Comparison of ENCODE assay signal across 1 cellular context in genomic region chr16:21300309-21301167, GRCh38.
TF ChIP-seq lines count a peak whose summit lies in the region.

No MANE protein-coding gene starts in this region.

TF ChIP-seq in HepG2, 621 proteins besides CTCF, POLR2A, EP300 and RAD21 (continued from another document and continues in another):
- TF ChIP-seq, protein P1, sequence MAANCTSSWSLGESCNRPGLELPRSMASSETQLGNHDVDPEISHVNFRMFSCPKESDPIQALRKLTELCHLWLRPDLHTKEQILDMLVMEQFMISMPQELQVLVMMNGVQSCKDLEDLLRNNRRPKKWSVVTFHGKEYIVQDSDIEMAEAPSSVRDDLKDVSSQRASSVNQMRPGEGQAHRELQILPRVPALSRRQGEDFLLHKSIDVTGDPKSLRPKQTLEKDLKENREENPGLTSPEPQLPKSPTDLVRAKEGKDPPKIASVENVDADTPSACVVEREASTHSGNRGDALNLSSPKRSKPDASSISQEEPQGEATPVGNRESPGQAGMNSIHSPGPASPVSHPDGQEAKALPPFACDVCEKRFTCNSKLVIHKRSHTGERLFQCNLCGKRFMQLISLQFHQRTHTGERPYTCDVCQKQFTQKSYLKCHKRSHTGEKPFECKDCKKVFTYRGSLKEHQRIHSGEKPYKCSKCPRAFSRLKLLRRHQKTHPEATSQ (CRISPR knock-in tag; IDR thresholded peaks at IDR 0.05; ENCODE audit: borderline replicate concordance): no peak; the same call in 1 of the 2 replicates
- TF ChIP-seq, protein P2, sequence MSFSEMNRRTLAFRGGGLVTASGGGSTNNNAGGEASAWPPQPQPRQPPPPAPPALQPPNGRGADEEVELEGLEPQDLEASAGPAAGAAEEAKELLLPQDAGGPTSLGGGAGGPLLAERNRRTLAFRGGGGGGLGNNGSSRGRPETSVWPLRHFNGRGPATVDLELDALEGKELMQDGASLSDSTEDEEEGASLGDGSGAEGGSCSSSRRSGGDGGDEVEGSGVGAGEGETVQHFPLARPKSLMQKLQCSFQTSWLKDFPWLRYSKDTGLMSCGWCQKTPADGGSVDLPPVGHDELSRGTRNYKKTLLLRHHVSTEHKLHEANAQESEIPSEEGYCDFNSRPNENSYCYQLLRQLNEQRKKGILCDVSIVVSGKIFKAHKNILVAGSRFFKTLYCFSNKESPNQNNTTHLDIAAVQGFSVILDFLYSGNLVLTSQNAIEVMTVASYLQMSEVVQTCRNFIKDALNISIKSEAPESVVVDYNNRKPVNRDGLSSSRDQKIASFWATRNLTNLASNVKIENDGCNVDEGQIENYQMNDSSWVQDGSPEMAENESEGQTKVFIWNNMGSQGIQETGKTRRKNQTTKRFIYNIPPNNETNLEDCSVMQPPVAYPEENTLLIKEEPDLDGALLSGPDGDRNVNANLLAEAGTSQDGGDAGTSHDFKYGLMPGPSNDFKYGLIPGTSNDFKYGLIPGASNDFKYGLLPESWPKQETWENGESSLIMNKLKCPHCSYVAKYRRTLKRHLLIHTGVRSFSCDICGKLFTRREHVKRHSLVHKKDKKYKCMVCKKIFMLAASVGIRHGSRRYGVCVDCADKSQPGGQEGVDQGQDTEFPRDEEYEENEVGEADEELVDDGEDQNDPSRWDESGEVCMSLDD (CRISPR knock-in tag; IDR thresholded peaks at IDR 0.05; ENCODE audit: borderline replicate concordance): no peak
- no peak for TF ChIP-seq ZSCAN12 (CRISPR knock-in tag; IDR thresholded peaks at IDR 0.05)
- peak; percentile 75 for TF ChIP-seq ATF1 (CRISPR knock-in tag; IDR thresholded peaks at IDR 0.05)
- peak; percentile 27; the same call in 1 of the 2 replicates for TF ChIP-seq ZBTB34 (CRISPR knock-in tag; IDR thresholded peaks at IDR 0.05)
- no peak; the same call in 1 of the 2 replicates for TF ChIP-seq ISX (CRISPR knock-in tag; conservative IDR thresholded peaks at IDR 0.05)
- TF ChIP-seq, protein P3, sequence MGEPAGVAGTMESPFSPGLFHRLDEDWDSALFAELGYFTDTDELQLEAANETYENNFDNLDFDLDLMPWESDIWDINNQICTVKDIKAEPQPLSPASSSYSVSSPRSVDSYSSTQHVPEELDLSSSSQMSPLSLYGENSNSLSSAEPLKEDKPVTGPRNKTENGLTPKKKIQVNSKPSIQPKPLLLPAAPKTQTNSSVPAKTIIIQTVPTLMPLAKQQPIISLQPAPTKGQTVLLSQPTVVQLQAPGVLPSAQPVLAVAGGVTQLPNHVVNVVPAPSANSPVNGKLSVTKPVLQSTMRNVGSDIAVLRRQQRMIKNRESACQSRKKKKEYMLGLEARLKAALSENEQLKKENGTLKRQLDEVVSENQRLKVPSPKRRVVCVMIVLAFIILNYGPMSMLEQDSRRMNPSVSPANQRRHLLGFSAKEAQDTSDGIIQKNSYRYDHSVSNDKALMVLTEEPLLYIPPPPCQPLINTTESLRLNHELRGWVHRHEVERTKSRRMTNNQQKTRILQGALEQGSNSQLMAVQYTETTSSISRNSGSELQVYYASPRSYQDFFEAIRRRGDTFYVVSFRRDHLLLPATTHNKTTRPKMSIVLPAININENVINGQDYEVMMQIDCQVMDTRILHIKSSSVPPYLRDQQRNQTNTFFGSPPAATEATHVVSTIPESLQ (CRISPR knock-in tag; conservative IDR thresholded peaks at IDR 0.05): peak; percentile 91
- TF ChIP-seq ZNF7 (CRISPR knock-in tag; IDR thresholded peaks at IDR 0.05): no peak
- TF ChIP-seq, protein P4, sequence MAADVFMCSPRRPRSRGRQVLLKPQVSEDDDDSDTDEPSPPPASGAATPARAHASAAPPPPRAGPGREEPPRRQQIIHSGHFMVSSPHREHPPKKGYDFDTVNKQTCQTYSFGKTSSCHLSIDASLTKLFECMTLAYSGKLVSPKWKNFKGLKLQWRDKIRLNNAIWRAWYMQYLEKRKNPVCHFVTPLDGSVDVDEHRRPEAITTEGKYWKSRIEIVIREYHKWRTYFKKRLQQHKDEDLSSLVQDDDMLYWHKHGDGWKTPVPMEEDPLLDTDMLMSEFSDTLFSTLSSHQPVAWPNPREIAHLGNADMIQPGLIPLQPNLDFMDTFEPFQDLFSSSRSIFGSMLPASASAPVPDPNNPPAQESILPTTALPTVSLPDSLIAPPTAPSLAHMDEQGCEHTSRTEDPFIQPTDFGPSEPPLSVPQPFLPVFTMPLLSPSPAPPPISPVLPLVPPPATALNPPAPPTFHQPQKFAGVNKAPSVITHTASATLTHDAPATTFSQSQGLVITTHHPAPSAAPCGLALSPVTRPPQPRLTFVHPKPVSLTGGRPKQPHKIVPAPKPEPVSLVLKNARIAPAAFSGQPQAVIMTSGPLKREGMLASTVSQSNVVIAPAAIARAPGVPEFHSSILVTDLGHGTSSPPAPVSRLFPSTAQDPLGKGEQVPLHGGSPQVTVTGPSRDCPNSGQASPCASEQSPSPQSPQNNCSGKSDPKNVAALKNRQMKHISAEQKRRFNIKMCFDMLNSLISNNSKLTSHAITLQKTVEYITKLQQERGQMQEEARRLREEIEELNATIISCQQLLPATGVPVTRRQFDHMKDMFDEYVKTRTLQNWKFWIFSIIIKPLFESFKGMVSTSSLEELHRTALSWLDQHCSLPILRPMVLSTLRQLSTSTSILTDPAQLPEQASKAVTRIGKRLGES (CRISPR knock-in tag; IDR thresholded peaks at IDR 0.05; ENCODE audit: borderline replicate concordance): no peak; the same call in 1 of the 2 replicates
- TF ChIP-seq NAIF1 (CRISPR knock-in tag; IDR thresholded peaks at IDR 0.05; ENCODE audit: borderline replicate concordance): peak; percentile 18; the same call in 1 of the 2 replicates
- no peak for TF ChIP-seq NR2F1 (CRISPR knock-in tag; IDR thresholded peaks at IDR 0.05)
- TF ChIP-seq ZNF136 (CRISPR knock-in tag; IDR thresholded peaks at IDR 0.05; ENCODE audit: low read depth): peak; percentile 56
- no peak for TF ChIP-seq RBFOX2 (IDR thresholded peaks at IDR 0.05; ENCODE audit: low read depth, low read length)
- no peak; the same call in 1 of the 2 replicates for TF ChIP-seq NKX3-1 (CRISPR knock-in tag; IDR thresholded peaks at IDR 0.05)
- TF ChIP-seq CENPT (CRISPR knock-in tag; IDR thresholded peaks at IDR 0.05; ENCODE audit: low read depth): no peak
- TF ChIP-seq, protein P5, sequence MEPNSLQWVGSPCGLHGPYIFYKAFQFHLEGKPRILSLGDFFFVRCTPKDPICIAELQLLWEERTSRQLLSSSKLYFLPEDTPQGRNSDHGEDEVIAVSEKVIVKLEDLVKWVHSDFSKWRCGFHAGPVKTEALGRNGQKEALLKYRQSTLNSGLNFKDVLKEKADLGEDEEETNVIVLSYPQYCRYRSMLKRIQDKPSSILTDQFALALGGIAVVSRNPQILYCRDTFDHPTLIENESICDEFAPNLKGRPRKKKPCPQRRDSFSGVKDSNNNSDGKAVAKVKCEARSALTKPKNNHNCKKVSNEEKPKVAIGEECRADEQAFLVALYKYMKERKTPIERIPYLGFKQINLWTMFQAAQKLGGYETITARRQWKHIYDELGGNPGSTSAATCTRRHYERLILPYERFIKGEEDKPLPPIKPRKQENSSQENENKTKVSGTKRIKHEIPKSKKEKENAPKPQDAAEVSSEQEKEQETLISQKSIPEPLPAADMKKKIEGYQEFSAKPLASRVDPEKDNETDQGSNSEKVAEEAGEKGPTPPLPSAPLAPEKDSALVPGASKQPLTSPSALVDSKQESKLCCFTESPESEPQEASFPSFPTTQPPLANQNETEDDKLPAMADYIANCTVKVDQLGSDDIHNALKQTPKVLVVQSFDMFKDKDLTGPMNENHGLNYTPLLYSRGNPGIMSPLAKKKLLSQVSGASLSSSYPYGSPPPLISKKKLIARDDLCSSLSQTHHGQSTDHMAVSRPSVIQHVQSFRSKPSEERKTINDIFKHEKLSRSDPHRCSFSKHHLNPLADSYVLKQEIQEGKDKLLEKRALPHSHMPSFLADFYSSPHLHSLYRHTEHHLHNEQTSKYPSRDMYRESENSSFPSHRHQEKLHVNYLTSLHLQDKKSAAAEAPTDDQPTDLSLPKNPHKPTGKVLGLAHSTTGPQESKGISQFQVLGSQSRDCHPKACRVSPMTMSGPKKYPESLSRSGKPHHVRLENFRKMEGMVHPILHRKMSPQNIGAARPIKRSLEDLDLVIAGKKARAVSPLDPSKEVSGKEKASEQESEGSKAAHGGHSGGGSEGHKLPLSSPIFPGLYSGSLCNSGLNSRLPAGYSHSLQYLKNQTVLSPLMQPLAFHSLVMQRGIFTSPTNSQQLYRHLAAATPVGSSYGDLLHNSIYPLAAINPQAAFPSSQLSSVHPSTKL (CRISPR knock-in tag; IDR thresholded peaks at IDR 0.05): peak; percentile 87
- TF ChIP-seq CHD4 (IDR thresholded peaks at IDR 0.05; ENCODE audit: borderline replicate concordance, low read length): no peak
- TF ChIP-seq ZNF850 (CRISPR knock-in tag; conservative IDR thresholded peaks at IDR 0.05): no peak
- TF ChIP-seq RARA (CRISPR knock-in tag; IDR thresholded peaks at IDR 0.05): peak; percentile 50; the same call in 1 of the 2 replicates
- TF ChIP-seq ZBTB33 (CRISPR knock-in tag; IDR thresholded peaks at IDR 0.05): peak; percentile 80
- TF ChIP-seq ZNF264 (CRISPR knock-in tag; IDR thresholded peaks at IDR 0.05): no peak
- TF ChIP-seq SETDB1 (CRISPR knock-in tag; IDR thresholded peaks at IDR 0.05; ENCODE audit: borderline replicate concordance): no peak; the same call in 1 of the 2 replicates
- TF ChIP-seq FOXA3 (CRISPR knock-in tag; IDR thresholded peaks at IDR 0.05): peak; percentile 79
- TF ChIP-seq TCF7 (IDR thresholded peaks at IDR 0.05; ENCODE audit: low read depth): no peak
- TF ChIP-seq SNAPC2 (CRISPR knock-in tag; IDR thresholded peaks at IDR 0.05): peak; percentile 73
- TF ChIP-seq HOXA3 (CRISPR knock-in tag; IDR thresholded peaks at IDR 0.05): peak; percentile 80
- TF ChIP-seq SMAD3 (CRISPR knock-in tag; IDR thresholded peaks at IDR 0.05): peak; percentile 97
- TF ChIP-seq ARID2 (CRISPR knock-in tag; IDR thresholded peaks at IDR 0.05; ENCODE audit: borderline replicate concordance): peak; percentile 91; the same call in 1 of the 2 replicates
- no peak for TF ChIP-seq E2F2 (CRISPR knock-in tag; IDR thresholded peaks at IDR 0.05; ENCODE audit: borderline replicate concordance)
- no peak for TF ChIP-seq ZNF3 (CRISPR knock-in tag; IDR thresholded peaks at IDR 0.05)
- TF ChIP-seq HOXA7 (CRISPR knock-in tag; IDR thresholded peaks at IDR 0.05): no peak
- TF ChIP-seq CSRNP2 (CRISPR knock-in tag; conservative IDR thresholded peaks at IDR 0.05; ENCODE audit: low read depth): no peak
- peak; percentile 83; the same call in 1 of the 2 replicates for TF ChIP-seq ZNF557 (CRISPR knock-in tag; IDR thresholded peaks at IDR 0.05)
- TF ChIP-seq ZNF580 (CRISPR knock-in tag; IDR thresholded peaks at IDR 0.05; ENCODE audit: borderline replicate concordance, low read depth): peak; percentile 88; the same call in 1 of the 2 replicates
- no peak; the same call in 1 of the 2 replicates for TF ChIP-seq ZNF891 (CRISPR knock-in tag; IDR thresholded peaks at IDR 0.05)
- peak; percentile 21; the same call in 1 of the 2 replicates for TF ChIP-seq IRX3 (CRISPR knock-in tag; IDR thresholded peaks at IDR 0.05; ENCODE audit: borderline replicate concordance, low read depth)
- no peak for TF ChIP-seq RBAK (CRISPR knock-in tag; IDR thresholded peaks at IDR 0.05)
- TF ChIP-seq ZNF138 (CRISPR knock-in tag; IDR thresholded peaks at IDR 0.05; ENCODE audit: low read depth): no peak
- no peak for TF ChIP-seq NFRKB (IDR thresholded peaks at IDR 0.05)
- no peak for TF ChIP-seq ADNP (CRISPR knock-in tag; IDR thresholded peaks at IDR 0.05)
- no peak; the same call in 1 of the 2 replicates for TF ChIP-seq REL (CRISPR knock-in tag; conservative IDR thresholded peaks at IDR 0.05)
- TF ChIP-seq ZNF329 (CRISPR knock-in tag; IDR thresholded peaks at IDR 0.05; ENCODE audit: low read depth): no peak
- TF ChIP-seq SP4 (CRISPR knock-in tag; IDR thresholded peaks at IDR 0.05): no peak
